ENCODE assay signal across 5 cellular contexts in genomic region chr19:12800344-12800732, GRCh38.
DNase-seq lines count a peak whose midpoint lies in the region; ATAC-seq lines count a peak whose summit lies in the region.

No MANE protein-coding gene starts in this region.

- H3K36me3 ChIP-seq in NT2/D1 (ENCODE audit: insufficient read depth, insufficient read length, low read length) = peaks cover 26% of the 10 kb centered on the region
- peaks cover 7 to 14% of the 10 kb centered on the region in 2 donors for H3K36me3 ChIP-seq in duodenal mucosa (ENCODE audit: control insufficient read depth in 1 of 2, insufficient read depth in 2 of 2, low read length in 2 of 2)

- no peak for ATAC-seq in HG03095 (IDR thresholded peaks at IDR 0.05; ENCODE audit: unreplicated experiment)

- H3K9ac ChIP-seq in NT2/D1 (ENCODE audit: insufficient read length, low read depth) (peak overlapping the region; percentile 100), duodenal mucosa (ENCODE audit: low read depth in 1 of 2, low read length in 2 of 2) (peak overlapping the region; percentile 94 to 97)

- no peak overlapping the region for H3K27ac ChIP-seq in duodenal mucosa (ENCODE audit: low read depth, low read length)

- H3K9me3 ChIP-seq in NT2/D1 (ENCODE audit: insufficient read depth, low read length) (no peaks in the 10 kb centered on the region), duodenal mucosa (ENCODE audit: control insufficient read depth in 1 of 2, low read length in 2 of 2) (no peaks in the 10 kb centered on the region)

- H3K27me3 ChIP-seq in NT2/D1 (ENCODE audit: insufficient read depth, insufficient read length) (peaks cover 18% of the 10 kb centered on the region), duodenal mucosa (ENCODE audit: control insufficient read depth in 1 of 2, insufficient read depth in 2 of 2, low read length in 2 of 2) (no peaks in the 10 kb centered on the region)

- H3K4me3 ChIP-seq in NT2/D1 (ENCODE audit: insufficient read length, low read depth) (peak overlapping the region; percentile 100), duodenal mucosa (ENCODE audit: low read depth in 1 of 2, low read length in 2 of 2) (peak overlapping the region; percentile 90 to 98), skeletal muscle cell (ENCODE audit: low read depth, low read length) (peak overlapping the region; percentile 92)

- DNase-seq in NT2/D1 (ENCODE audit: low read depth, low spot score) (no peak), skeletal muscle cell (ENCODE audit: low read depth) (no peak), DMS 273 (lab: John Stamatoyannopoulos, UW; ENCODE audit: unreplicated experiment) (no peak)

- peaks cover 10% of the 10 kb centered on the region for H3K4me1 ChIP-seq in NT2/D1 (ENCODE audit: insufficient read depth, insufficient read length)
- peaks cover 24 to 34% of the 10 kb centered on the region in 2 donors for H3K4me1 ChIP-seq in duodenal mucosa (ENCODE audit: control insufficient read depth in 1 of 2, insufficient read depth in 2 of 2, low read length in 2 of 2)
